In genomic region chr1:40508375-40509341, GRCh38 we compare ENCODE assay signal across 1 cellular context.
TF ChIP-seq lines count a peak whose summit lies in the region.

Gene EXO5 (plus strand): TSS chr1:40508767. CDS start chr1:40514545, 5,778 bp downstream.

TF ChIP-seq in HepG2, 621 proteins besides CTCF, POLR2A, EP300 and RAD21 (continued from another document and continues in another):
- TF ChIP-seq TRAFD1 (CRISPR knock-in tag; IDR thresholded peaks at IDR 0.05; ENCODE audit: borderline replicate concordance) (no peak), ZNF224 (CRISPR knock-in tag; IDR thresholded peaks at IDR 0.05) (peak; percentile 82; the same call in 1 of the 2 replicates), ZNF530 (CRISPR knock-in tag; IDR thresholded peaks at IDR 0.05; ENCODE audit: low read depth) (no peak), EED (CRISPR knock-in tag; IDR thresholded peaks at IDR 0.05) (peak; percentile 21; the same call in 1 of the 2 replicates), MTA1 (CRISPR knock-in tag; IDR thresholded peaks at IDR 0.05; ENCODE audit: borderline replicate concordance) (peak; percentile 87), ZNF713 (CRISPR knock-in tag; IDR thresholded peaks at IDR 0.05) (0 out of 2 replicates have a peak, but pooled peaks have one; percentile 50), ZNF138 (CRISPR knock-in tag; IDR thresholded peaks at IDR 0.05; ENCODE audit: low read depth) (no peak), BORCS8-MEF2B (CRISPR knock-in tag; IDR thresholded peaks at IDR 0.05) (peak; percentile 62; the same call in 1 of the 2 replicates), RCOR2 (CRISPR knock-in tag; IDR thresholded peaks at IDR 0.05) (no peak), ZNF24 (IDR thresholded peaks at IDR 0.05) (no peak), TEAD3 (CRISPR knock-in tag; optimal IDR thresholded peaks at IDR 0.05; ENCODE audit: borderline replicate concordance) (no peak), NCOA2 (CRISPR knock-in tag; IDR thresholded peaks at IDR 0.05) (peak; percentile 43; the same call in 1 of the 2 replicates), GATAD2A (CRISPR knock-in tag; IDR thresholded peaks at IDR 0.05) (peak; percentile 57; the same call in 1 of the 2 replicates), ZNF772 (CRISPR knock-in tag; IDR thresholded peaks at IDR 0.05) (peak; percentile 73), ZNF503 (CRISPR knock-in tag; IDR thresholded peaks at IDR 0.05) (peak; percentile 79), RXRA (CRISPR knock-in tag; IDR thresholded peaks at IDR 0.05) (peak; percentile 43; the same call in 1 of the 2 replicates), NBN (conservative IDR thresholded peaks at IDR 0.05) (no peak), ZNF781 (CRISPR knock-in tag; IDR thresholded peaks at IDR 0.05; ENCODE audit: borderline replicate concordance, not compliant biosample characterization) (no peak), ZNF672 (CRISPR knock-in tag; IDR thresholded peaks at IDR 0.05) (no peak), ZNF788 (CRISPR knock-in tag; IDR thresholded peaks at IDR 0.05; ENCODE audit: borderline replicate concordance) (peak; percentile 65; the same call in 1 of the 2 replicates), ZNF468 (CRISPR knock-in tag; IDR thresholded peaks at IDR 0.05) (no peak), IKZF5 (CRISPR knock-in tag; IDR thresholded peaks at IDR 0.05) (peak; percentile 82), FOXJ3 (CRISPR knock-in tag; IDR thresholded peaks at IDR 0.05; ENCODE audit: borderline replicate concordance) (no peak), RFX5 (IDR thresholded peaks at IDR 0.05; ENCODE audit: low read depth, low read length) (no peak), HMGXB3 (CRISPR knock-in tag; IDR thresholded peaks at IDR 0.05; ENCODE audit: borderline replicate concordance) (peak; percentile 73; the same call in 1 of the 2 replicates), ZNF670 (CRISPR knock-in tag; IDR thresholded peaks at IDR 0.05; ENCODE audit: borderline replicate concordance) (0 out of 2 replicates have a peak, but pooled peaks have one; percentile 61), SNAPC4 (CRISPR knock-in tag; IDR thresholded peaks at IDR 0.05) (peak; percentile 95), TRIM24 (CRISPR knock-in tag; IDR thresholded peaks at IDR 0.05) (no peak), ZNF12 (CRISPR knock-in tag; IDR thresholded peaks at IDR 0.05) (peak; percentile 28; the same call in 1 of the 2 replicates), CHD2 (IDR thresholded peaks at IDR 0.05; ENCODE audit: low read depth, low read length) (peak; percentile 90), ZNF609 (CRISPR knock-in tag; IDR thresholded peaks at IDR 0.05; ENCODE audit: borderline replicate concordance) (peak; percentile 50), ZNF574 (CRISPR knock-in tag; IDR thresholded peaks at IDR 0.05) (peak; percentile 86), ZNF784 (CRISPR knock-in tag; IDR thresholded peaks at IDR 0.05; ENCODE audit: borderline replicate concordance) (no peak; the same call in 1 of the 2 replicates), HMG20A (CRISPR knock-in tag; IDR thresholded peaks at IDR 0.05; ENCODE audit: borderline replicate concordance) (no peak), CENPT (CRISPR knock-in tag; IDR thresholded peaks at IDR 0.05; ENCODE audit: low read depth) (peak; percentile 50; the same call in 1 of the 2 replicates)
